Comparison of ENCODE assay signal across 26 cellular contexts in the genomic region with DNA sequence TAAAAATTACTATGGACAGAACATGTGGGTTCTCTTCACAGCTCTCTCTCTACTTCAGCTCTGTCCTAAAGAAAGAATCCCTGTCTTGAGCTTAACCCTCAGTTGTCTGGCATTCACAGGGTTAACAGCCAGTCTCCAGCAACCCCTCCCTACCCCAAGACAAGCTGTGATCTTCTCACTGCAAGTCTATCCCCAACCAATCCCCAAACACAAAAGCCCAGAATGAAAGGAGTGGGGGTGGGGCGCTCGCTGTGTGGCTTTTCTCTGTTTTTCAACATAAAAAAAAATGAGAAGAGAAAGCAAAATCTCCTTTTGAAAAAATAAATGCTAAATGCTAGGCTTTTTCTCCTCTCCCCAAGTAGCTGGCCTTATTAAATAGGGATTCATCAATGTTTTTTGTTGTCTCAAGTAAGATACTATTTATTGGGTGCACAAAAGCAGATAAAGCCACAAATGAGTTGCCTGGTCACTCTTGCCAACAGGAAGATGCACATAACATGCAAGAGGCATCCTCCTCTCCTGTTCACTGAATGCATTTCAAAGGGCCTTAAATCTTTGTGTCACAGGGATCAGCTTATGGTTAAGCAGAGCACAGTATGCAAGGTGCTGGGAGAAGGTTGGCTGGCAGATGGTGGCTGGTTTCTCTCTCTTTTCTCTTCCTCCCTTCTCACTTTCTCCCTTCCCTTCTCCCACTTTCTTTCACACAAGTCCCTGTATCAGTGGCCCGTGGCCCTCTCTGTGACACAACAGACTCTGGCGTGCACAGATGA.
A peak's percentile ranks its signal among the peaks of the same experiment; 100 is the strongest.
DNase-seq lines count a peak whose midpoint lies in the region; ATAC-seq and TF ChIP-seq lines count a peak whose summit lies in the region.
"Had no signal": no experiment of that assay in that cellular context is flagged by ENCODE, and none has a peak within 500 bp of the region (broad histone marks: within the 10 kb centered on the region; RNA-seq: fewer than 3 reads in every experiment).

No MANE protein-coding gene starts in this region.

- no peak overlapping the region for H2BK20ac ChIP-seq in H9 (ENCODE audit: low read depth, low read length, poor library complexity, severe bottlenecking)

- H4K20me1 ChIP-seq in H9 (ENCODE audit: control insufficient read depth, insufficient read depth, insufficient read length) (no peaks in the 10 kb centered on the region), neural progenitor cell (ENCODE audit: low read depth) (no peaks in the 10 kb centered on the region)

- H3K27ac ChIP-seq in H9 (ENCODE audit: insufficient read length, low read depth, low read length) (peak overlapping the region; percentile 38), neural progenitor cell (peak overlapping the region; percentile 97)
- H3K27ac ChIP-seq: C4-2B, heart right ventricle, neutrophil, SK-N-MC, vagina had no signal

- H3K18ac ChIP-seq in H9 (ENCODE audit: insufficient read length, low read depth, low read length): no peak overlapping the region

- H4K5ac ChIP-seq in H9 (ENCODE audit: insufficient read length, low read depth, low read length): no peak overlapping the region

- no peaks in the 10 kb centered on the region for H3K36me3 ChIP-seq in neural progenitor cell
- H3K36me3 ChIP-seq: heart right ventricle, neutrophil, vagina had no signal

- H3K4me2 ChIP-seq in H9 (ENCODE audit: insufficient read depth, insufficient read length, low read length) (peak overlapping the region; percentile 19), neural progenitor cell (peak overlapping the region; percentile 82)

- no peaks in the 10 kb centered on the region for H3K23me2 ChIP-seq in H9 (ENCODE audit: insufficient read length, low read depth, low read length, poor library complexity, severe bottlenecking)

- intact Hi-C loops in Right ventricle myocardium superior (cut with DNase I): no loop called here

- H3K4me1 ChIP-seq in H9 (ENCODE audit: insufficient read depth, low read length) (peaks cover 4% of the 10 kb centered on the region), neural progenitor cell (peaks cover 42% of the 10 kb centered on the region)
- H3K4me1 ChIP-seq: heart right ventricle, vagina had no signal

- no CpG with 5 or more reads among the region's 4 CpGs for WGBS in H9 (ENCODE audit: extremely low coverage, insufficient read length, low lambda C conversion rate)

- H3F3A ChIP-seq in neural progenitor cell (ENCODE audit: low read depth): peaks cover 26% of the 10 kb centered on the region

- peak; percentile 88 for DNase-seq in H9
- peak; percentile 94 for DNase-seq in NCI-H82 (lab: John Stamatoyannopoulos, UW)
- DNase-seq in iPS DF 19.7 (ENCODE audit: low read depth, low spot score): peak; percentile 94
- DNase-seq in neural progenitor cell (ENCODE audit: low spot score): peak; percentile 89
- no peak for DNase-seq in HPDE6-E6E7 (ENCODE audit: extremely low spot score)
- DNase-seq in GM10266 (ENCODE audit: extremely low spot score): no peak
- DNase-seq in Right ventricle myocardium superior: no peak
- no peak for DNase-seq in T-cell
- DNase-seq: ACHN; activated CD8-positive, alpha-beta T cell treated with anti-CD3 and anti-CD28 coated beads, Interleukin-2, amount 10 ng/mL, durations not matched to agents 7 days and 5 days; activated T-cell treated with anti-CD3 and anti-CD28 coated beads, Interleukin-2, amount 50 U/mL, for 48 hours; DMS 273 treated with DMSO at 0.1 percent for 48 hours; GF-D8; heart right ventricle; KBM-7; NCI-H2029 treated with DMSO at 0.1 percent for 48 hours; NCI-H526 treated with DMSO at 0.1 percent for 48 hours; stimulated activated CD4-positive, alpha-beta T cell treated with anti-CD3 and anti-CD28 coated beads, Interleukin-12 subunit alpha, Interleukin-12 subunit beta, amount 100 ng/mL, for 4 hours; substantia nigra had no signal

- no peaks in the 10 kb centered on the region for H3K27me3 Mint-ChIP-seq in H9 (ENCODE audit: low read depth)
- H3K27me3 Mint-ChIP-seq in neural progenitor cell (ENCODE audit: insufficient read depth, low read depth): peaks cover 2% of the 10 kb centered on the region
- H3K27me3 Mint-ChIP-seq in T-cell: peaks cover 8 to 18% of the 10 kb centered on the region in 2 donors

- H3K4me3 Mint-ChIP-seq in H9: peak overlapping the region; percentile 42 to 73
- H3K4me3 Mint-ChIP-seq in neural progenitor cell: peak overlapping the region; percentile 66
- no peak overlapping the region for H3K4me3 Mint-ChIP-seq in T-cell
- H3K4me3 Mint-ChIP-seq: activated CD8-positive, alpha-beta T cell treated with anti-CD3 and anti-CD28 coated beads, Interleukin-2, amount 10 ng/mL, durations not matched to agents 7 days and 5 days; activated naive CD4-positive, alpha-beta T cell treated with anti-CD3 and anti-CD28 coated beads, Interleukin-2, amount 50 U/mL, for 24 hours had no signal

- H3K36me3 Mint-ChIP-seq in H9 (ENCODE audit: insufficient read depth in 1 of 3, low read depth in 3 of 3) (no peaks in the 10 kb centered on the region; a peak in 2 of 7 replicates), neural progenitor cell (no peaks in the 10 kb centered on the region), T-cell (no peaks in the 10 kb centered on the region)
- H3K36me3 Mint-ChIP-seq: activated naive CD4-positive, alpha-beta T cell treated with anti-CD3 and anti-CD28 coated beads, Interleukin-2, amount 50 U/mL, for 24 hours had no signal

- H3K27ac Mint-ChIP-seq in H9 (peak overlapping the region; percentile 99), neural progenitor cell (peak overlapping the region; percentile 99), T-cell (no peak overlapping the region)
- H3K27ac Mint-ChIP-seq: activated CD8-positive, alpha-beta T cell treated with anti-CD3 and anti-CD28 coated beads, Interleukin-2, amount 10 ng/mL, durations not matched to agents 7 days and 5 days; activated naive CD4-positive, alpha-beta T cell treated with anti-CD3 and anti-CD28 coated beads, Interleukin-2, amount 50 U/mL, for 24 hours had no signal

- no peak overlapping the region for H2BK12ac ChIP-seq in H9 (ENCODE audit: insufficient read length, low read depth, low read length)

- ATAC-seq in Right ventricle myocardium superior (ENCODE audit: poor library complexity): no peak
- no peak for ATAC-seq in T-cell (replicated peaks in 1 of 4)
- ATAC-seq: activated CD8-positive, alpha-beta T cell treated with anti-CD3 and anti-CD28 coated beads, Interleukin-2, amount 10 ng/mL, durations not matched to agents 7 days and 5 days; GM12878; heart right ventricle; Panc1 had no signal

- H2BK120ac ChIP-seq in H9 (ENCODE audit: low read depth, low read length, poor library complexity, severe bottlenecking): no peak overlapping the region

- no peaks in the 10 kb centered on the region for H3K9me3 ChIP-seq in H9 (ENCODE audit: control insufficient read depth, low read depth, low read length)
- no peaks in the 10 kb centered on the region for H3K9me3 ChIP-seq in neural progenitor cell (ENCODE audit: low read depth)
- H3K9me3 ChIP-seq: heart right ventricle, neutrophil, vagina had no signal

- no peak overlapping the region for H3K23ac ChIP-seq in H9 (ENCODE audit: insufficient read length, low read depth, low read length)

- H3K14ac ChIP-seq in H9 (ENCODE audit: insufficient read depth, low read length): no peak overlapping the region

- H4K91ac ChIP-seq in H9 (ENCODE audit: insufficient read length, low read depth, low read length): no peak overlapping the region

- H3K9me3 Mint-ChIP-seq in H9: peaks cover 0 to 2% of the 10 kb centered on the region in 2 experiments; a peak in 1 of 5 replicates
- peaks cover 18% of the 10 kb centered on the region for H3K9me3 Mint-ChIP-seq in neural progenitor cell
- H3K9me3 Mint-ChIP-seq in T-cell: peaks cover 0 to 5% (median 0%) of the 10 kb centered on the region in 3 donors
- H3K9me3 Mint-ChIP-seq: activated naive CD4-positive, alpha-beta T cell treated with anti-CD3 and anti-CD28 coated beads, Interleukin-2, amount 50 U/mL, for 24 hours had no signal

- no peak overlapping the region for H2BK15ac ChIP-seq in H9 (ENCODE audit: low read depth, low read length)

- CTCF ChIA-PET in T-cell (lab: Charles Lee): interaction anchor here in 1 of 2 donors (0.7 kb wide), 1 partner anchor 13 kb away, joined by 4 read pairs; no protein-coding TSS in a partner anchor

- H2AK5ac ChIP-seq in H9 (ENCODE audit: insufficient read length, low read length): no peak overlapping the region

- H3K27me3 ChIP-seq in H9 (ENCODE audit: insufficient read depth, low read length): no peaks in the 10 kb centered on the region
- H3K27me3 ChIP-seq in neural progenitor cell: no peaks in the 10 kb centered on the region
- H3K27me3 ChIP-seq: neutrophil, vagina had no signal

- H3K4me3 ChIP-seq in neural progenitor cell: peak overlapping the region; percentile 38
- H3K4me3 ChIP-seq: GM12878, heart right ventricle, SK-N-MC, vagina had no signal

- no peak overlapping the region for H3K4ac ChIP-seq in H9 (ENCODE audit: low read depth, low read length)

- H2BK5ac ChIP-seq in H9 (ENCODE audit: insufficient read length, low read length): no peak overlapping the region

- no peaks in the 10 kb centered on the region for H3K79me1 ChIP-seq in H9 (ENCODE audit: insufficient read depth, low read depth, low read length, poor library complexity, severe bottlenecking)

- H3K79me2 ChIP-seq in H9 (ENCODE audit: insufficient read depth, low read length) (no peaks in the 10 kb centered on the region), neural progenitor cell (ENCODE audit: low read depth) (no peaks in the 10 kb centered on the region)

- TF ChIP-seq CTCF in H9 (conservative IDR thresholded peaks at IDR 0.05) (no peak), neural progenitor cell (IDR thresholded peaks at IDR 0.05) (no peak), GM10266 (IDR thresholded peaks at IDR 0.05; ENCODE audit: control insufficient read depth, insufficient read depth, low read depth, missing control alignments) (no peak)

- POLR2A ChIA-PET in T-cell (lab: Charles Lee): no interaction called here

- H3T11ph ChIP-seq in H9 (ENCODE audit: low read length): peak overlapping the region; percentile 54

- peak overlapping the region; percentile 51 for H2AFZ ChIP-seq in H9 (ENCODE audit: low read length)
- peak overlapping the region; percentile 45 for H2AFZ ChIP-seq in neural progenitor cell (replicated peaks)

- no peak overlapping the region for H4K8ac ChIP-seq in H9 (replicated peaks; ENCODE audit: insufficient read length, low read depth, low read length)

- H3K4me1 Mint-ChIP-seq in H9: peaks cover 45 to 48% of the 10 kb centered on the region in 2 experiments
- peaks cover 24% of the 10 kb centered on the region for H3K4me1 Mint-ChIP-seq in neural progenitor cell
- H3K4me1 Mint-ChIP-seq in T-cell: no peaks in the 10 kb centered on the region
- H3K4me1 Mint-ChIP-seq: activated naive CD4-positive, alpha-beta T cell treated with anti-CD3 and anti-CD28 coated beads, Interleukin-2, amount 50 U/mL, for 24 hours had no signal

- no peak overlapping the region for H3K9ac ChIP-seq in H9 (ENCODE audit: extremely low read depth, insufficient read length, low read length)
- H3K9ac ChIP-seq in neural progenitor cell: no peak overlapping the region

- no peak overlapping the region for H3K56ac ChIP-seq in H9 (ENCODE audit: insufficient read length, low read depth, low read length)

Comparison
In these comparisons a context has a peak if more than half of its experiments do, and no peak if none do; other contexts are left out.
1. DNase-seq: peak in H9 (single experiment), NCI-H82 (single experiment), iPS DF 19.7 (single experiment) and neural progenitor cell (single experiment); none in HPDE6-E6E7 (single experiment), GM10266 (single experiment), Right ventricle myocardium superior (single experiment) and T-cell (0 of 34).
2. H3K27ac Mint-ChIP-seq: peak in H9 (3 of 3) and neural progenitor cell (single experiment); none in T-cell (0 of 2).
3. H3K4me3 Mint-ChIP-seq: peak in H9 (2 of 2) and neural progenitor cell (single experiment); none in T-cell (0 of 3).